In the genomic region with DNA sequence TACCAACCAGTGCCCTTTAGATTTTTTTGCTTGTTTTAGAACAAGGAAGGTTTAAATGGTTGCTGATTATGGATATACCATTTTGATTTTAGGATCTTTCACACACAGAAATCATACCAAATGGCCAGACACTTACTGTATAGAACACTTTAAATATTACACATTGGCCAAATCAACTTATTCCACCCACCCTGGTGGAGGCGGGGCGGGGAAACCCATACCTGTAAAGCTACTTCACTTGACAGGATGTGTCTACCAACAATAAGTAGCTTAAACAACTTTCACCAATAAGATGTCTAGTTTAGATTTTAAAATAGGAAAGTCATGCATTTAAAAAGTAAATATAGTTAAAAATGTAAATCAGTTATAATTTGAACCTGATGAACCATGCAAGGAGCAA, we compare ENCODE assay signal across 17 cellular contexts. TPM values are rescaled to one million over a fixed set of nuclear protein-coding genes. Genes with fewer than 3 reads are reported as not detected.
DNase-seq lines count a peak whose midpoint lies in the region; FAIRE-seq and TF ChIP-seq lines count a peak whose summit lies in the region.
"Had no signal": no experiment of that assay in that cellular context is flagged by ENCODE, and none has a peak within 500 bp of the region (broad histone marks: within the 10 kb centered on the region; RNA-seq: fewer than 3 reads in every experiment).

No MANE protein-coding gene starts in this region.

- intact Hi-C loops in stomach (cut with DNase I; ENCODE audit: low total_unique reads), result no loop called here

- H3K4me1 ChIP-seq in stomach, result no peaks in the 10 kb centered on the region

- DNase-seq in activated effector memory CD4-positive, alpha-beta T cell treated with anti-CD3 and anti-CD28 coated beads, Interleukin-2, amount 50 U/mL, for 16 hours, result peak; percentile 50
- DNase-seq in activated effector memory CD4-positive, alpha-beta T cell treated with Interleukin-2 at 50 U/mL for 16 hours, result no peak
- DNase-seq in GM19239 (ENCODE audit: insufficient read length, low spot score) (no peak), germinal center (ENCODE audit: low spot score) (peak; percentile 37), stomach (peak; percentile 20)
- DNase-seq in effector CD4-positive, alpha-beta T cell, result no peak
- no peak for DNase-seq in central memory CD4-positive, alpha-beta T cell
- DNase-seq: C1 segment of cervical spinal cord; Calu3; CD4-positive, alpha-beta memory T cell; COR-L47; DMS53; DMS79 treated with DMSO at 0.1 percent for 48 hours; GF-D8; H9 had no signal

- H3K36me3 ChIP-seq in stomach, result no peaks in the 10 kb centered on the region

- H3K9me3 ChIP-seq in stomach, result no peaks in the 10 kb centered on the region

- TF ChIP-seq CTCF in stomach (IDR thresholded peaks at IDR 0.05), result no peak

- H3K4me3 ChIP-seq in stomach, result no peak overlapping the region
- H3K4me3 ChIP-seq: GM23338 had no signal

- WGBS in stomach, 5 donors, result 90 to 100% (median 93%) methylated on average over 2 of the region's 2 CpGs

- no peak overlapping the region for H3K27ac ChIP-seq in stomach

- H3K27me3 ChIP-seq in stomach, result peaks cover 0 to 13% (median 0%) of the 10 kb centered on the region in 3 donors

- TF ChIP-seq EP300 in stomach (IDR thresholded peaks at IDR 0.05), result no peak

- peak; percentile 28 for FAIRE-seq in GM19239 (lab: Jason Lieb, UNC)
- FAIRE-seq: GM12892 had no signal

- no peak for TF ChIP-seq POLR2A in stomach (IDR thresholded peaks at IDR 0.05)

RNA-seq across cellular contexts. Expression of a gene that starts 17.0 kb away (rescaled TPM):
- 10 to 100 TPM in 1 of 5 donors, 1 to 10 TPM in 4; 5.8 to 29.4 (median 7.6) TPM for total RNA-seq in stomach
- polyA plus RNA-seq in stomach, result 1 to 10 TPM; 2.7 to 5.0 (median 3.4) TPM

Comparison
In these comparisons a context has a peak if more than half of its experiments do, and no peak if none do; other contexts are left out.
1. DNase-seq: peak in activated effector memory CD4-positive, alpha-beta T cell treated with anti-CD3 and anti-CD28 coated beads, Interleukin-2, amount 50 U/mL, for 16 hours (single experiment), germinal center (single experiment) and stomach (single experiment); none in activated effector memory CD4-positive, alpha-beta T cell treated with Interleukin-2 at 50 U/mL for 16 hours (single experiment), GM19239 (single experiment), effector CD4-positive, alpha-beta T cell (single experiment) and central memory CD4-positive, alpha-beta T cell (single experiment).